1 cellular context compared by ENCODE assay signal in the genomic region with DNA sequence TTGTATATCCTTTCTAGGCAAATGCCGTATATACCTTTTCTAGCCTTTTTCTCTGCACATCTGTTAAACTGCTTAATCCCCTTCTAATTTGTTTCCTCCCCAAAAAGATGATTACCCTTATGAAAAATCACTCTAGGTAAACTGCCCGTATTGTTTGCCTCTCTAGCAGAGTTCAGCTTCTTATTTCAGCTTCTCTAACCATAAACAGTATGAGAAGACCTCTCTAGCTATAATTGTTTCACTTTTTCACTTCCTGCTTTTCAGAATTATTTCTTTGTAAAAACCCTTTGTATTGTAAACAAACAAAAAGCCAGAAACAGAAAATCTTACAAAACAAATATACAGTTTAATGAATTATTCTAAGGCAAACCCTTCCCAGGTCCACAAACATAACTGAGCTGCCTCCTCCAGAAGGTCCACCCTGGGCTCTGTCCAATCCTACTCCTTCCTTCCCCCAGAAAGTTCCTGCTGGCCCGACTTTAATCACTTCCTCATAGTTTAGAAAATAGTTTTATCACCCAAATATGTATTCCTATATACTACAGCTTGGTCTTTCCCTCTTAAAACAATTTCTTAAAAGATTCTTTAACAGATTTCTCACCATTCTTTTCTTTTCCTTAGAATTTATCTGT.
TF ChIP-seq lines count a peak whose summit lies in the region.

No MANE protein-coding gene starts in this region.

TF ChIP-seq in IMR-90, 13 proteins besides CTCF, POLR2A, EP300 and RAD21:
- no peak for TF ChIP-seq MXI1 (IDR thresholded peaks at IDR 0.05; ENCODE audit: borderline replicate concordance, low read depth, low read length)
- TF ChIP-seq SMC3 (IDR thresholded peaks at IDR 0.05; ENCODE audit: low read depth, low read length), result no peak
